8 cellular contexts compared by ENCODE assay signal in genomic region chr9:137303031-137303892, GRCh38. TPM values are rescaled to one million over a fixed set of nuclear protein-coding genes. Genes with fewer than 3 reads are reported as not detected.
DNase-seq lines count a peak whose midpoint lies in the region; ATAC-seq and TF ChIP-seq lines count a peak whose summit lies in the region.

No MANE protein-coding gene starts in this region.

- H3K36me3 ChIP-seq in esophagus squamous epithelium: peaks cover 0 to 12% (median 0%) of the 10 kb centered on the region in 3 donors
- H3K36me3 ChIP-seq in ovary: no peaks in the 10 kb centered on the region

- WGBS in esophagus squamous epithelium, 2 donors: 33% methylated on average over 14 of the region's 27 CpGs; no CpG with 5 or more reads in 1 of the 2 donors
- WGBS in ovary, 3 donors: 49 to 52% (median 50%) methylated on average over 23 to 27 of the region's 27 CpGs

- H3K27me3 ChIP-seq in esophagus squamous epithelium (peaks cover 0 to 75% (median 2%) of the 10 kb centered on the region in 4 donors), ovary (peaks cover 8% of the 10 kb centered on the region)

- no peak overlapping the region for H3K27ac Mint-ChIP-seq in Calu3 (ENCODE audit: unreplicated experiment)

- peaks cover 45% of the 10 kb centered on the region for H3K36me3 Mint-ChIP-seq in Calu3 (ENCODE audit: insufficient read depth, unreplicated experiment)

- H3K4me3 Mint-ChIP-seq in Calu3 (ENCODE audit: low read depth, unreplicated experiment): peak overlapping the region; percentile 81

- H3K4me1 ChIP-seq in esophagus squamous epithelium (peaks cover 67 to 94% (median 77%) of the 10 kb centered on the region in 3 donors), ovary (ENCODE audit: insufficient read depth) (peaks cover 19% of the 10 kb centered on the region)

- H3K4me1 Mint-ChIP-seq in Calu3 (ENCODE audit: low read depth, unreplicated experiment): no peaks in the 10 kb centered on the region

- no peaks in the 10 kb centered on the region for H3K9me3 Mint-ChIP-seq in Calu3 (ENCODE audit: low read depth, unreplicated experiment)

- H3K9me3 ChIP-seq in esophagus squamous epithelium (no peaks in the 10 kb centered on the region), ovary (no peaks in the 10 kb centered on the region)

- no TSS peak for BruUV-seq in Calu3 (replicated peaks; lab: Mats Ljungman, UMichigan)

- no peak for TF ChIP-seq CTCF in Calu3 (IDR thresholded peaks at IDR 0.05; ENCODE audit: unreplicated experiment)
- TF ChIP-seq CTCF in esophagus squamous epithelium (IDR thresholded peaks at IDR 0.05): no peak
- TF ChIP-seq CTCF in ovary (IDR thresholded peaks at IDR 0.05): no peak

- H3K4me3 ChIP-seq in esophagus squamous epithelium (peak overlapping the region; percentile 35 to 79 (median 54)), ovary (no peak overlapping the region)

- H3K27me3 Mint-ChIP-seq in Calu3 (ENCODE audit: unreplicated experiment): no peaks in the 10 kb centered on the region

- no peak for DNase-seq in Calu3
- peak; percentile 41 for DNase-seq in MV-4-11 (lab: John Stamatoyannopoulos, UW)
- no peak for DNase-seq in esophagus squamous epithelium (lab: John Stamatoyannopoulos, UW)
- peak in 4 of 5 donors; percentile 13 to 44 (median 39) for DNase-seq in ovary
- no peak for DNase-seq in SHP77 treated with DMSO at 0.1 percent for 48 hours (lab: John Stamatoyannopoulos, UW)
- DNase-seq in NCI-H1092 treated with DMSO at 0.1 percent for 48 hours (lab: John Stamatoyannopoulos, UW): no peak
- no peak for DNase-seq in glomerular visceral epithelial cell (ENCODE audit: extremely low spot score)

- intact Hi-C loops in Calu3 (cut with micrococcal nuclease; ENCODE audit: unreplicated experiment) (no loop called here), esophagus squamous epithelium (cut with DNase I) (no loop called here), ovary (cut with DNase I) (loop anchor here in 2 of 4 donors (5.0 kb wide), 2 partner anchors 104 to 144 kb away; no protein-coding TSS in a partner anchor)

- no peak for TF ChIP-seq EP300 in ovary (IDR thresholded peaks at IDR 0.05)

- H3K27ac ChIP-seq in esophagus squamous epithelium (peak overlapping the region; percentile 84 to 94 (median 90)), ovary (no peak overlapping the region)

- ATAC-seq in HG02870 (IDR thresholded peaks at IDR 0.05; ENCODE audit: unreplicated experiment): no peak

- CTCF ChIA-PET in Calu3 (lab: Charles Lee): interaction anchor here (1.0 kb wide), 1 partner anchor 26 kb away, joined by 4 read pairs; the partner anchor contains the start of gene TOR4A

- TF ChIP-seq POLR2A in esophagus squamous epithelium (IDR thresholded peaks at IDR 0.05): no peak
- no peak for TF ChIP-seq POLR2A in ovary (IDR thresholded peaks at IDR 0.05)

RNA-seq across cellular contexts. Expression of gene NRARP, which starts 1.2 kb away (rescaled TPM):
- 32.6 and 32.9 TPM in 2 replicates for total RNA-seq in Calu3 (2022)
- total RNA-seq in esophagus squamous epithelium: 10 to 100 TPM; 19.6 to 33.9 (median 27.5) TPM
- 10 to 100 TPM in 1 of 7 donors, 1 to 10 TPM in 6; 1.3 to 13.8 (median 4.6) TPM for total RNA-seq in ovary
- polyA plus RNA-seq in ovary: 1 to 10 TPM; 2.6 to 3.4 TPM

RNA-seq across cellular contexts. Expression of gene TOR4A, which starts 25.7 kb away (rescaled TPM):
- total RNA-seq in Calu3 (2022): 51.8 and 60.2 TPM in 2 replicates
- total RNA-seq in esophagus squamous epithelium: 10 to 100 TPM in 3 of 4 donors, 1 to 10 TPM in 1; 8.8 to 17.5 (median 13.5) TPM
- total RNA-seq in ovary: 10 to 100 TPM in 4 of 7 donors, 1 to 10 TPM in 3; 6.4 to 16.3 (median 11.2) TPM
- polyA plus RNA-seq in ovary: 1 to 10 TPM in 1 of 2 donors, under 1 TPM in 1; 0.85 to 5.3 TPM

RNA-seq across cellular contexts. Expression of gene NELFB, which starts 48.1 kb away (rescaled TPM):
- total RNA-seq in Calu3 (2022) (41.8 and 43.5 TPM in 2 replicates), esophagus squamous epithelium (10 to 100 TPM; 26.1 to 41.4 (median 35.2) TPM), ovary (10 to 100 TPM; 20.3 to 56.6 (median 44.5) TPM)
- polyA plus RNA-seq in ovary: 10 to 100 TPM; 10.9 to 50.8 TPM

RNA-seq across cellular contexts. Expression of gene STPG3, which starts 52.2 kb away (rescaled TPM):
- total RNA-seq in Calu3 (2022): not detected in 2 replicates
- total RNA-seq in esophagus squamous epithelium: not detected
- total RNA-seq in ovary: not detected
- polyA plus RNA-seq in ovary: not detected

Comparison
In these comparisons a context has a peak if more than half of its experiments do, and no peak if none do; other contexts are left out.
1. DNase-seq: peak in MV-4-11 (single experiment) and ovary (4 of 5); none in Calu3 (single experiment), esophagus squamous epithelium (single experiment), SHP77 treated with DMSO at 0.1 percent for 48 hours (single experiment), NCI-H1092 treated with DMSO at 0.1 percent for 48 hours (single experiment) and glomerular visceral epithelial cell (single experiment).
2. H3K27ac ChIP-seq: peak in esophagus squamous epithelium (4 of 4); none in ovary (0 of 2).